ENCODE assay signal across 8 cellular contexts in genomic region chr16:74944466-74944865, GRCh38.
"Had no signal": no experiment of that assay in that cellular context is flagged by ENCODE, and none has a peak within 500 bp of the region (broad histone marks: within the 10 kb centered on the region; RNA-seq: fewer than 3 reads in every experiment).

No MANE protein-coding gene starts in this region.

- ATAC-seq: GM23338, HCT116 had no signal

- H3K27ac Mint-ChIP-seq: GM23338, H9, HFFc6 had no signal

- H3K4me3 ChIP-seq: GM23338, HAP-1 had no signal

- H3K4me1 ChIP-seq: HAP-1 had no signal

- H3K9me3 ChIP-seq: HAP-1 had no signal

- H3K4me3 Mint-ChIP-seq: GM23338, H9, HFFc6 had no signal

- H2AFZ ChIP-seq: GM23338 had no signal

- H3K4me1 Mint-ChIP-seq: GM23338, H9 had no signal

- H3K9me3 Mint-ChIP-seq: GM23338, H9, HFFc6 had no signal

- H3K4me2 ChIP-seq: GM23338 had no signal

- DNase-seq: GOT3, H7, H9, HCEC 1CT, HFFc6 had no signal
